In the genomic region with DNA sequence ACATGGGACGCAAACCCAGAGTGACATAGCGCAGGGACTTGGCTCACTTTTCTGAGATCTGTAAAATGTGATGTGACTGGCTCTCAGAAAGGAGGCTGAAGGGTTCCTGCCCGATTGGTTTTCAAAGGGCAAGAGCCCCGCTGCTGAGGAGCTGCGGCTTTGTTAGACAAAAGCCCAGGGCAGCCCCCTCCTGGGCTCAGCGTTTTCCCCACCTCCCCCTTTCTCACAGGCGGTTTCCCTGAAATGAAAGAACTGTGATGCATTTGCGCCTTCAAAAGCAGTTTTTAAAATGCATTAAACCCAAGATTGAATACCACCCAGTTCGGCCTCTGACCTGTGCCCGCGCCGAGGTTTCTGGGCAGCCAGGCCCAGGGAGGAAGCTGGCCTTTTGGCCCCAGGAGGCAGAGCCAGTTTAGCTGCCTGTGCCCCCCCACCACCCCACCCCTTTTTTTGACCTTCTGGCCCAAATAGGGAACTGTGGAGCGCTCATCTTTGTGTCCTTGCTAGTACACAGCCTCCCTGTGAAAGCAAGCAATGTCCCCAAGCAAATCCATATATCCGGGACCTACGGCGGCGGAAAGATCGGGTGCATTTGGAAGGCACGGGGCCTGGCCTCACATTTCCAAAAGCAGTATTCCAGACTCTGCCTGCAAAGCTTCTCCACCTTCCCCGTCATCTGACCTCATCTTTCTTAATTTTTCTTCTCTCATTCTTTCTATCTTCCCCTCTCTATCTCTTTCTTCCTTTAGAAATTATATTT, we compare ENCODE assay signal across 11 cellular contexts. TPM values are rescaled to one million over a fixed set of nuclear protein-coding genes. Genes with fewer than 3 reads are reported as not detected.
A peak's percentile ranks its signal among the peaks of the same experiment; 100 is the strongest.
DNase-seq lines count a peak whose midpoint lies in the region; ATAC-seq and TF ChIP-seq lines count a peak whose summit lies in the region.
"Had no signal": no experiment of that assay in that cellular context is flagged by ENCODE, and none has a peak within 500 bp of the region (broad histone marks: within the 10 kb centered on the region; RNA-seq: fewer than 3 reads in every experiment).

No MANE protein-coding gene starts in this region.

- no peak overlapping the region for H3K4me3 ChIP-seq in ectodermal cell (ENCODE audit: insufficient read depth, low read depth, low read length)
- H3K4me3 ChIP-seq in body of pancreas = no peak overlapping the region

- H3K27ac Mint-ChIP-seq in activated CD4-positive, alpha-beta memory T cell treated with anti-CD3 and anti-CD28 coated beads for 36 hours = peak overlapping the region; percentile 88

- no peaks in the 10 kb centered on the region for H3K36me3 ChIP-seq in ectodermal cell (ENCODE audit: control insufficient read depth, insufficient read depth, low read length)
- H3K36me3 ChIP-seq in body of pancreas (replicated peaks in 1 of 2; ENCODE audit: insufficient read depth in 1 of 2, low read depth in 2 of 2) = no peaks in the 10 kb centered on the region

- H3K4me1 Mint-ChIP-seq in activated CD4-positive, alpha-beta memory T cell treated with anti-CD3 and anti-CD28 coated beads for 36 hours (ENCODE audit: low read depth) = peaks cover 93% of the 10 kb centered on the region

- POLR2A ChIA-PET in activated CD4-positive, alpha-beta memory T cell treated with anti-CD3 and anti-CD28 coated beads for 36 hours (lab: Charles Lee) = interaction anchor here (0.9 to 1.8 kb wide), 5 partner anchors 11 to 42 kb away, joined by 3 to 6 read pairs (median 3); no protein-coding TSS in a partner anchor

- CTCF ChIA-PET in activated CD4-positive, alpha-beta memory T cell treated with anti-CD3 and anti-CD28 coated beads for 36 hours (lab: Charles Lee) = interaction anchor here (0.8 to 1.5 kb wide), 4 partner anchors 9 to 42 kb away, joined by 3 to 7 read pairs (median 4); no protein-coding TSS in a partner anchor

- H3K4me1 ChIP-seq in ectodermal cell (ENCODE audit: control insufficient read depth, insufficient read depth, low read length) (peaks cover 53% of the 10 kb centered on the region), body of pancreas (no peaks in the 10 kb centered on the region)

- TF ChIP-seq CTCF in body of pancreas (IDR thresholded peaks at IDR 0.05) = no peak

- no peak for TF ChIP-seq POLR2A in body of pancreas (IDR thresholded peaks at IDR 0.05)

- peak overlapping the region; percentile 95 for H3K27ac ChIP-seq in ectodermal cell (ENCODE audit: insufficient read depth, low read depth, low read length, poor library complexity, severe bottlenecking)
- H3K27ac ChIP-seq in body of pancreas = no peak overlapping the region

- intact Hi-C loops in activated CD4-positive, alpha-beta memory T cell treated with anti-CD3 and anti-CD28 coated beads for 36 hours (cut with micrococcal nuclease) = no loop called here
- intact Hi-C loops in body of pancreas (cut with DNase I) = no loop called here

- ATAC-seq in HG03097 (IDR thresholded peaks at IDR 0.05; ENCODE audit: low FRiP score, unreplicated experiment) = no peak
- ATAC-seq in body of pancreas = no peak
- no peak for ATAC-seq in GM18502 (IDR thresholded peaks at IDR 0.05; ENCODE audit: poor library complexity, unreplicated experiment)

- WGBS in ectodermal cell, 2 experiments = 6 to 8% methylated on average over 20 of the region's 20 CpGs
- 76% methylated on average over 20 of the region's 20 CpGs for WGBS in body of pancreas, 2 donors

- peaks cover 20% of the 10 kb centered on the region for H3K36me3 Mint-ChIP-seq in activated CD4-positive, alpha-beta memory T cell treated with anti-CD3 and anti-CD28 coated beads for 36 hours

- H3K4me3 Mint-ChIP-seq in activated CD4-positive, alpha-beta memory T cell treated with anti-CD3 and anti-CD28 coated beads for 36 hours = peak overlapping the region; percentile 65

- H3K27me3 Mint-ChIP-seq in activated CD4-positive, alpha-beta memory T cell treated with anti-CD3 and anti-CD28 coated beads for 36 hours = no peaks in the 10 kb centered on the region

- H3K9me3 ChIP-seq in ectodermal cell (ENCODE audit: control insufficient read depth, low read length) (no peaks in the 10 kb centered on the region), body of pancreas (no peaks in the 10 kb centered on the region)

- DNase-seq in NCI-H2107 (lab: John Stamatoyannopoulos, UW) = peak; percentile 46
- DNase-seq in activated CD4-positive, alpha-beta memory T cell treated with anti-CD3 and anti-CD28 coated beads for 36 hours = peak; percentile 75
- peak; percentile 59 for DNase-seq in stimulated activated CD4-positive, alpha-beta T cell treated with anti-CD3 and anti-CD28 coated beads, Interleukin-4, amount 100 ng/mL, for 1 hour
- DNase-seq in body of pancreas = no peak
- DNase-seq: DMS153; NK-92 treated with Interleukin-12 subunit alpha and Interleukin-12 subunit beta, amount 100 ng/mL, for 24 hours had no signal

- H3K9me3 Mint-ChIP-seq in activated CD4-positive, alpha-beta memory T cell treated with anti-CD3 and anti-CD28 coated beads for 36 hours = no peaks in the 10 kb centered on the region

- H3K27me3 ChIP-seq in ectodermal cell (ENCODE audit: control insufficient read depth, insufficient read depth, low read length, poor library complexity, severe bottlenecking) (no peaks in the 10 kb centered on the region), body of pancreas (no peaks in the 10 kb centered on the region)

RNA-seq across cellular contexts. Expression of a gene that starts 28.6 kb away (rescaled TPM):
- 100 to 1,000 TPM; 105 to 114 TPM for total RNA-seq in activated CD4-positive, alpha-beta memory T cell treated with anti-CD3 and anti-CD28 coated beads for 36 hours
- polyA plus RNA-seq in ectodermal cell (2013, experiment 1 of 4) = 3.5 TPM
- polyA plus RNA-seq in ectodermal cell (2013, experiment 2 of 4) = 1.7 TPM
- 1.2 TPM for polyA plus RNA-seq in ectodermal cell (2013, experiment 3 of 4)
- polyA plus RNA-seq in ectodermal cell (2013, experiment 4 of 4) = 1.2 TPM
- total RNA-seq in body of pancreas = 1 to 10 TPM; 2.3 to 3.3 TPM
- total RNA-seq: H4, lung microvascular endothelial cell had no signal

Comparison
In these comparisons a context has a peak if more than half of its experiments do, and no peak if none do; other contexts are left out.
1. DNase-seq: peak in NCI-H2107 (single experiment), activated CD4-positive, alpha-beta memory T cell treated with anti-CD3 and anti-CD28 coated beads for 36 hours (single experiment) and stimulated activated CD4-positive, alpha-beta T cell treated with anti-CD3 and anti-CD28 coated beads, Interleukin-4, amount 100 ng/mL, for 1 hour (single experiment); none in body of pancreas (0 of 4).
2. RNA of a gene that starts 28.6 kb away (total RNA-seq): 105 to 114 TPM in activated CD4-positive, alpha-beta memory T cell treated with anti-CD3 and anti-CD28 coated beads for 36 hours; 2.3 to 3.3 TPM in body of pancreas; every median in the first group is over 10 times any median in the second.